In the genomic region with DNA sequence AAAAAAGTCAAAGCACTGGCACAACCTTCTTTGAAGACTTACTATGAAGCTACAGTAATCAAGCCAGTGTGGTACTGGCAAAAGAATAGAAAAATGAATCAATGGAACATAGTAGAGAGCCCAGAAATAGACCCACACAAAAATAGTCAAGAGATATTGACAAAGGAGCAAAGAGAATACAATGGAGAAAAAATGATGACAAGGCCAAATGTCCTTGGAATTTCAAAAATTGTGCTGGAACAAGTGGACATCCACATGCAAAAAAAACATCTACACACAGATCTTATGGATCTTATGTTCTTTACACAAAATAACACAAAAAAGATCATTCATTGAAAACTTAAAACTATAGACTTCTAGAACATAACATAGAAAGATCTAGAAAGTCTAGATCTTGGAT, we compare ENCODE assay signal across 1 cellular context.
TF ChIP-seq lines count a peak whose summit lies in the region.

No MANE protein-coding gene starts in this region.

TF ChIP-seq in HepG2, 621 proteins besides CTCF, POLR2A, EP300 and RAD21 (continued from another document):
- no peak for TF ChIP-seq TRIM22 (IDR thresholded peaks at IDR 0.05)
- TF ChIP-seq MAFK (conservative IDR thresholded peaks at IDR 0.05 in 1 of 2, IDR thresholded peaks at IDR 0.05 in 1 of 2; ENCODE audit: low read length in 2 of 2) = peak; percentile 41 to 54
- peak; percentile 53 for TF ChIP-seq MAFF (IDR thresholded peaks at IDR 0.05; ENCODE audit: low read depth, low read length)
